28 cellular contexts compared by ENCODE assay signal in the genomic region with DNA sequence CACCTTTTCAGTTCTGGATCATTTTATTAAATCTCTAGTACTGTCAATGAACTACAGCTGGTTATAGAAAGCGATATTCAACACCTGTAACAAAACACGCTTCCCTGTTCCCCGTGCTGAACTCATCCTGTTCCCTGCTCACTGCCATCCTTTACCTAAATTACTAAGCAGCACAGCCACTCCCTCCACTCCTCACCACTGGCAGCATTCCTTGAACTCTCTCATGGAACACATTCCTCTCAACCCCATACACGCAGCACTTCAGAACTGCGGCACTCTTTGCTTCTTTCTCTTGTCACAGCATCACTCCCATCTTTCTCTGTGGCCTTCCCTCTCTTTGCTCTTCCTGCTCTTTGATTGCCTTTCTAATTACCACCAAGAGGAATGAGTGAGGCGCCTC. TPM values are rescaled to one million over a fixed set of nuclear protein-coding genes. Genes with fewer than 3 reads are reported as not detected.
DNase-seq lines count a peak whose midpoint lies in the region; ATAC-seq and TF ChIP-seq lines count a peak whose summit lies in the region.
"Had no signal": no experiment of that assay in that cellular context is flagged by ENCODE, and none has a peak within 500 bp of the region (broad histone marks: within the 10 kb centered on the region; RNA-seq: fewer than 3 reads in every experiment).

No MANE protein-coding gene starts in this region.

- no peaks in the 10 kb centered on the region for H3K9me3 Mint-ChIP-seq in effector memory CD8-positive, alpha-beta T cell
- H3K9me3 Mint-ChIP-seq: CD4-positive, alpha-beta T cell; H9 had no signal

- H3K36me3 Mint-ChIP-seq in effector memory CD8-positive, alpha-beta T cell (ENCODE audit: insufficient read depth), result no peaks in the 10 kb centered on the region

- H3K4me3 ChIP-seq in epithelial cell of esophagus (ENCODE audit: low read length), result no peak overlapping the region
- H3K4me3 ChIP-seq: BLaER1 treated with 17β-estradiol and CSF1 and Interleukin-3, amounts not matched to agents 10 nM and 100 nM; K562; SJCRH30 had no signal

- H3K27ac Mint-ChIP-seq in effector memory CD8-positive, alpha-beta T cell, result no peak overlapping the region
- H3K27ac Mint-ChIP-seq: CD4-positive, alpha-beta T cell; H9 had no signal

- H3K4me1 Mint-ChIP-seq in effector memory CD8-positive, alpha-beta T cell (ENCODE audit: low read depth in 2 of 2), result no peaks in the 10 kb centered on the region
- H3K4me1 Mint-ChIP-seq: H9 had no signal

- H3K27me3 Mint-ChIP-seq in effector memory CD8-positive, alpha-beta T cell, result peaks cover 5 to 25% of the 10 kb centered on the region in 2 donors

- H3K4me3 Mint-ChIP-seq in effector memory CD8-positive, alpha-beta T cell, result no peak overlapping the region
- H3K4me3 Mint-ChIP-seq: CD4-positive, alpha-beta T cell; H9 had no signal

- DNase-seq in Daoy (ENCODE audit: low read depth) (peak; percentile 19), M059J (ENCODE audit: low read depth) (peak; percentile 3), epithelial cell of esophagus (ENCODE audit: low read depth) (peak; percentile 2), left kidney (ENCODE audit: low read depth, low spot score) (peak; percentile 36), NCI-H510A (lab: John Stamatoyannopoulos, UW) (no peak)
- DNase-seq in effector memory CD8-positive, alpha-beta T cell, result no peak
- no peak for DNase-seq in activated effector memory CD4-positive, alpha-beta T cell treated with Interleukin-2 at 50 U/mL for 16 hours
- DNase-seq: AML-193; Caco-2; CD4-positive, alpha-beta T cell; GF-D8; Kasumi-1; NCI-H2029 treated with DMSO at 0.1 percent for 48 hours; NCI-H2171 treated with DMSO at 0.1 percent for 48 hours; NCI-H345; NCI-H524; NCI-H774; NK-92 treated with Interleukin-12 subunit alpha and Interleukin-12 subunit beta, amount 100 ng/mL, for 24 hours; PC-3; SJCRH30 had no signal

- ATAC-seq in effector memory CD8-positive, alpha-beta T cell (replicated peaks), result no peak
- ATAC-seq in GM21515 (IDR thresholded peaks at IDR 0.05; ENCODE audit: unreplicated experiment), result no peak
- ATAC-seq: K562, PC-3, Right ventricle myocardium inferior, SK-N-SH treated with all-trans-retinoic acid at 6 μM for 48 hours had no signal

- no peak for TF ChIP-seq CTCF in epithelial cell of esophagus (IDR thresholded peaks at IDR 0.05; ENCODE audit: insufficient read depth, low read depth, low read length, missing control alignments)

RNA-seq across cellular contexts. Expression of a gene that starts 27.4 kb away (rescaled TPM):
- 1.7 and 2.4 TPM in 2 replicates for total RNA-seq in Daoy (2014; rRNA removed; shearing (Covaris generic))
- total RNA-seq in M059J (2014; rRNA removed; shearing (Covaris generic)), result 1.0 and 1.6 TPM in 2 replicates
- total RNA-seq: CD4-positive, alpha-beta T cell; HT-29; MCF 10A had no signal

Comparison
In these comparisons a context has a peak if more than half of its experiments do, and no peak if none do; other contexts are left out.
1. DNase-seq: peak in Daoy (single experiment), M059J (single experiment), epithelial cell of esophagus (single experiment) and left kidney (single experiment); none in effector memory CD8-positive, alpha-beta T cell (0 of 3), NCI-H510A (single experiment) and activated effector memory CD4-positive, alpha-beta T cell treated with Interleukin-2 at 50 U/mL for 16 hours (single experiment).